ENCODE assay signal across 10 cellular contexts in genomic region chr7:10022957-10023356, GRCh38.
DNase-seq lines count a peak whose midpoint lies in the region; ATAC-seq, FAIRE-seq and TF ChIP-seq lines count a peak whose summit lies in the region.
"Had no signal": no experiment of that assay in that cellular context is flagged by ENCODE, and none has a peak within 500 bp of the region (broad histone marks: within the 10 kb centered on the region; RNA-seq: fewer than 3 reads in every experiment).

No MANE protein-coding gene starts in this region.

- H3K27me3 ChIP-seq in H7 (ENCODE audit: control insufficient read depth, insufficient read depth, low read length) (no peaks in the 10 kb centered on the region), pancreas (no peaks in the 10 kb centered on the region)

- no peak for FAIRE-seq in pancreas (lab: Jason Lieb, UNC)

- 4 to 13% methylated on average over 2 of the region's 2 CpGs for WGBS in pancreas, 2 donors

- H3K4me3 Mint-ChIP-seq in activated CD8-positive, alpha-beta T cell treated with anti-CD3 and anti-CD28 coated beads, Interleukin-2, amount 10 ng/mL, durations not matched to agents 7 days and 5 days: no peak overlapping the region
- H3K4me3 Mint-ChIP-seq: natural killer cell treated with Interleukin-12 subunit alpha and Interleukin-12 subunit beta and Interleukin-15 and Interleukin-18, amount 100 ng/mL, for 72 hours had no signal

- H3K9me3 ChIP-seq in pancreas: no peaks in the 10 kb centered on the region

- H3K27me3 Mint-ChIP-seq in activated CD8-positive, alpha-beta T cell treated with anti-CD3 and anti-CD28 coated beads, Interleukin-2, amount 10 ng/mL, durations not matched to agents 7 days and 5 days (ENCODE audit: low read depth): no peaks in the 10 kb centered on the region
- H3K27me3 Mint-ChIP-seq: natural killer cell treated with Interleukin-12 subunit alpha and Interleukin-12 subunit beta and Interleukin-15 and Interleukin-18, amount 100 ng/mL, for 72 hours had no signal

- POLR2A ChIA-PET in activated CD8-positive, alpha-beta T cell treated with anti-CD3 and anti-CD28 coated beads, Interleukin-2, amount 10 ng/mL, durations not matched to agents 7 days and 5 days (lab: Charles Lee): no interaction called here

- ATAC-seq in pancreas (peak; percentile 66 to 84 (median 79)), GM19395 (IDR thresholded peaks at IDR 0.05; ENCODE audit: unreplicated experiment) (no peak)
- ATAC-seq in activated CD8-positive, alpha-beta T cell treated with anti-CD3 and anti-CD28 coated beads, Interleukin-2, amount 10 ng/mL, durations not matched to agents 7 days and 5 days: no peak
- ATAC-seq: natural killer cell treated with Interleukin-12 subunit alpha and Interleukin-12 subunit beta and Interleukin-15 and Interleukin-18, amount 100 ng/mL, for 72 hours had no signal

- intact Hi-C loops in pancreas (cut with DNase I): no loop called here

- H3K4me1 ChIP-seq in pancreas: no peaks in the 10 kb centered on the region

- no peaks in the 10 kb centered on the region for H3K36me3 Mint-ChIP-seq in activated CD8-positive, alpha-beta T cell treated with anti-CD3 and anti-CD28 coated beads, Interleukin-2, amount 10 ng/mL, durations not matched to agents 7 days and 5 days (ENCODE audit: low read depth)
- H3K36me3 Mint-ChIP-seq: natural killer cell treated with Interleukin-12 subunit alpha and Interleukin-12 subunit beta and Interleukin-15 and Interleukin-18, amount 100 ng/mL, for 72 hours had no signal

- DNase-seq in H7 (peak; percentile 3), NCI-H524 (lab: John Stamatoyannopoulos, UW) (peak; percentile 11 to 48), epithelial cell of esophagus (ENCODE audit: low read depth) (peak; percentile 37), pancreas (peak in 2 of 6 donors; percentile 12 to 31), GM20000 (ENCODE audit: low spot score) (no peak), NCI-H226 (no peak)
- DNase-seq in activated CD8-positive, alpha-beta T cell treated with anti-CD3 and anti-CD28 coated beads, Interleukin-2, amount 10 ng/mL, durations not matched to agents 7 days and 5 days: no peak
- DNase-seq: stimulated activated CD8-positive, alpha-beta memory T cell treated with anti-CD3 and anti-CD28 coated beads, Interleukin-4, amount 100 ng/mL, for 48 hours had no signal

- CTCF ChIA-PET in activated CD8-positive, alpha-beta T cell treated with anti-CD3 and anti-CD28 coated beads, Interleukin-2, amount 10 ng/mL, durations not matched to agents 7 days and 5 days (lab: Charles Lee): interaction anchor here (1.0 kb wide), 1 partner anchor 13 kb away, joined by 3 read pairs; no protein-coding TSS in a partner anchor

- H3K27ac ChIP-seq in pancreas: no peak overlapping the region

- H3K9me3 Mint-ChIP-seq in activated CD8-positive, alpha-beta T cell treated with anti-CD3 and anti-CD28 coated beads, Interleukin-2, amount 10 ng/mL, durations not matched to agents 7 days and 5 days (ENCODE audit: insufficient read depth): peaks cover 2% of the 10 kb centered on the region

- H3K36me3 ChIP-seq in H7 (replicated peaks; ENCODE audit: control insufficient read depth, insufficient read depth, low read length) (no peaks in the 10 kb centered on the region), pancreas (no peaks in the 10 kb centered on the region)

- H3K27ac Mint-ChIP-seq in activated CD8-positive, alpha-beta T cell treated with anti-CD3 and anti-CD28 coated beads, Interleukin-2, amount 10 ng/mL, durations not matched to agents 7 days and 5 days: no peak overlapping the region
- H3K27ac Mint-ChIP-seq: natural killer cell treated with Interleukin-12 subunit alpha and Interleukin-12 subunit beta and Interleukin-15 and Interleukin-18, amount 100 ng/mL, for 72 hours had no signal

- H3K4me1 Mint-ChIP-seq in activated CD8-positive, alpha-beta T cell treated with anti-CD3 and anti-CD28 coated beads, Interleukin-2, amount 10 ng/mL, durations not matched to agents 7 days and 5 days (ENCODE audit: low read depth): no peaks in the 10 kb centered on the region

- H3K4me3 ChIP-seq in H7 (ENCODE audit: insufficient read depth, low read depth, low read length): no peak overlapping the region
- no peak overlapping the region for H3K4me3 ChIP-seq in epithelial cell of esophagus (ENCODE audit: low read length)
- H3K4me3 ChIP-seq in pancreas: no peak overlapping the region

- TF ChIP-seq CTCF in epithelial cell of esophagus (IDR thresholded peaks at IDR 0.05; ENCODE audit: insufficient read depth, low read depth, low read length, missing control alignments) (peak; percentile 43), pancreas (IDR thresholded peaks at IDR 0.05) (no peak), GM20000 (IDR thresholded peaks at IDR 0.05; ENCODE audit: extremely low read depth, missing control alignments) (no peak)

Comparison
In these comparisons a context has a peak if more than half of its experiments do, and no peak if none do; other contexts are left out.
1. DNase-seq: peak in H7 (single experiment), NCI-H524 (2 of 2) and epithelial cell of esophagus (single experiment); none in activated CD8-positive, alpha-beta T cell treated with anti-CD3 and anti-CD28 coated beads, Interleukin-2, amount 10 ng/mL, durations not matched to agents 7 days and 5 days (single experiment), GM20000 (single experiment) and NCI-H226 (single experiment).
2. ATAC-seq: peak in pancreas (4 of 4); none in activated CD8-positive, alpha-beta T cell treated with anti-CD3 and anti-CD28 coated beads, Interleukin-2, amount 10 ng/mL, durations not matched to agents 7 days and 5 days (single experiment) and GM19395 (single experiment).